Comparison of ENCODE assay signal across 35 cellular contexts in genomic region chr2:176597916-176598315, GRCh38.
DNase-seq lines count a peak whose midpoint lies in the region; ATAC-seq and TF ChIP-seq lines count a peak whose summit lies in the region.
"Had no signal": no experiment of that assay in that cellular context is flagged by ENCODE, and none has a peak within 500 bp of the region (broad histone marks: within the 10 kb centered on the region; RNA-seq: fewer than 3 reads in every experiment).

No MANE protein-coding gene starts in this region.

- no peak overlapping the region for H3K4me3 Mint-ChIP-seq in HFFc6
- H3K4me3 Mint-ChIP-seq: B cell; CD14-positive monocyte; CD4-positive, alpha-beta memory T cell; CD4-positive, alpha-beta T cell; CD4-positive, CD25-positive, alpha-beta regulatory T cell; CD8-positive, alpha-beta memory T cell; CD8-positive, alpha-beta T cell had no signal

- no peak overlapping the region for H3K9ac ChIP-seq in SK-N-SH
- H3K9ac ChIP-seq: BLaER1; BLaER1 treated with 17β-estradiol and CSF1 and Interleukin-3, amounts not matched to agents 10 nM and 100 nM had no signal

- no peak for TF ChIP-seq CTCF in SK-N-SH (IDR thresholded peaks at IDR 0.05)
- no peak for TF ChIP-seq CTCF in HEK293 (tag by site-specific recombination; IDR thresholded peaks at IDR 0.05)
- no peak for TF ChIP-seq CTCF in left lung (IDR thresholded peaks at IDR 0.05)
- TF ChIP-seq CTCF in HFFc6 (IDR thresholded peaks at IDR 0.05) = no peak

- no peaks in the 10 kb centered on the region for H3K9me2 ChIP-seq in SK-N-SH

- POLR2A ChIA-PET in SK-N-SH (lab: Yijun Ruan, JAX) (no interaction called here), HEK293 (lab: Yijun Ruan, JAX) (no interaction called here), HEK293T (lab: Yijun Ruan, JAX) (no interaction called here)

- TF ChIP-seq RAD21 in SK-N-SH (IDR thresholded peaks at IDR 0.05; ENCODE audit: low read length) = no peak

- H3K27ac ChIP-seq in SK-N-SH (ENCODE audit: low read depth in 2 of 2, low read length in 1 of 2) (no peak overlapping the region), HEK293 (ENCODE audit: extremely low read depth, low read depth, low read length) (no peak overlapping the region), left lung (no peak overlapping the region)
- H3K27ac ChIP-seq: 22Rv1; A549; BLaER1; BLaER1 treated with 17β-estradiol and CSF1 and Interleukin-3, amounts not matched to agents 10 nM and 100 nM; C4-2B had no signal

- TF ChIP-seq EP300 in SK-N-SH (IDR thresholded peaks at IDR 0.05; ENCODE audit: borderline replicate concordance in 1 of 2, low read depth in 1 of 2, low read length in 1 of 2) = no peak

- no peaks in the 10 kb centered on the region for H3K36me3 ChIP-seq in SK-N-SH (replicated peaks in 1 of 2; ENCODE audit: control insufficient read depth in 1 of 2, insufficient read depth in 2 of 2, low read length in 1 of 2)
- no peaks in the 10 kb centered on the region for H3K36me3 ChIP-seq in HEK293 (ENCODE audit: control insufficient read depth in 2 of 2, insufficient read depth in 1 of 2, low read length in 2 of 2)
- no peaks in the 10 kb centered on the region for H3K36me3 ChIP-seq in left lung
- H3K36me3 ChIP-seq: BE2C; BLaER1; BLaER1 treated with 17β-estradiol and CSF1 and Interleukin-3, amounts not matched to agents 10 nM and 100 nM had no signal

- DNase-seq in SK-N-SH (no peak), HEK293T (ENCODE audit: extremely low spot score) (no peak), left kidney (ENCODE audit: low read depth, low spot score) (peak; percentile 41), left lung (no peak), NCI-H524 (lab: John Stamatoyannopoulos, UW) (no peak), HFFc6 (no peak)
- DNase-seq: 8988T; ACHN; AML-193; BE2C; C1 segment of cervical spinal cord; Caco-2; Calu3; CD4-positive, alpha-beta memory T cell; CD4-positive, alpha-beta T cell; CD4-positive, CD25-positive, alpha-beta regulatory T cell; CD8-positive, alpha-beta memory T cell; CD8-positive, alpha-beta T cell; COR-L47; DMS 273 treated with DMSO at 0.1 percent for 48 hours; DMS153; DMS53; DMS79; DMS79 treated with DMSO at 0.1 percent for 48 hours; DND-41; EL had no signal

- H3K9me3 ChIP-seq in SK-N-SH (no peaks in the 10 kb centered on the region), HEK293 (ENCODE audit: control insufficient read depth, insufficient read depth, low read depth, low read length) (no peaks in the 10 kb centered on the region), left lung (no peaks in the 10 kb centered on the region)
- H3K9me3 ChIP-seq: A549; BE2C; BLaER1; BLaER1 treated with 17β-estradiol and CSF1 and Interleukin-3, amounts not matched to agents 10 nM and 100 nM; Caco-2 had no signal

- 51% methylated on average over 1 of the region's 1 CpG for WGBS in SK-N-SH (ENCODE audit: low lambda C conversion rate)

- H3K27me3 Mint-ChIP-seq in HFFc6 (ENCODE audit: insufficient read depth) = peaks cover 6% of the 10 kb centered on the region; the same call in 1 of the 2 replicates

- H3K4me3 ChIP-seq in SK-N-SH (ENCODE audit: low read depth in 2 of 2, low read length in 1 of 2) (no peak overlapping the region), HEK293 (ENCODE audit: low read depth, low read length) (no peak overlapping the region), left lung (no peak overlapping the region)
- H3K4me3 ChIP-seq: A549; BLaER1; BLaER1 treated with 17β-estradiol and CSF1 and Interleukin-3, amounts not matched to agents 10 nM and 100 nM had no signal

- no peaks in the 10 kb centered on the region for H3F3A ChIP-seq in SK-N-SH (replicated peaks; ENCODE audit: insufficient read depth)

- peaks cover 6% of the 10 kb centered on the region; the same call in 1 of the 2 replicates for H3K4me1 Mint-ChIP-seq in HFFc6 (ENCODE audit: low read depth)
- H3K4me1 Mint-ChIP-seq: B cell; CD14-positive monocyte; CD4-positive, alpha-beta memory T cell; CD4-positive, CD25-positive, alpha-beta regulatory T cell; CD8-positive, alpha-beta memory T cell had no signal

- no peak overlapping the region for H2AFZ ChIP-seq in SK-N-SH (ENCODE audit: low read depth)

- H3K27me3 ChIP-seq in SK-N-SH (ENCODE audit: insufficient read depth) (no peaks in the 10 kb centered on the region), left lung (peaks cover 0 to 6% of the 10 kb centered on the region in 2 donors)
- H3K27me3 ChIP-seq: BE2C; BLaER1; BLaER1 treated with 17β-estradiol and CSF1 and Interleukin-3, amounts not matched to agents 10 nM and 100 nM had no signal

- H3K27ac Mint-ChIP-seq in HFFc6 = no peak overlapping the region
- H3K27ac Mint-ChIP-seq: B cell; CD14-positive monocyte; CD4-positive, alpha-beta memory T cell; CD4-positive, alpha-beta T cell; CD4-positive, CD25-positive, alpha-beta regulatory T cell; CD8-positive, alpha-beta memory T cell; CD8-positive, alpha-beta T cell had no signal

- no peaks in the 10 kb centered on the region for H4K20me1 ChIP-seq in SK-N-SH (ENCODE audit: insufficient read depth)
- H4K20me1 ChIP-seq: BLaER1; BLaER1 treated with 17β-estradiol and CSF1 and Interleukin-3, amounts not matched to agents 10 nM and 100 nM had no signal

- ATAC-seq in SK-N-SH treated with all-trans-retinoic acid at 6 μM for 48 hours (no peak), left lung (no peak)
- ATAC-seq: A549; CD8-positive, alpha-beta T cell had no signal

- H3K4me2 ChIP-seq in SK-N-SH = no peak overlapping the region
- H3K4me2 ChIP-seq: A549; BLaER1; BLaER1 treated with 17β-estradiol and CSF1 and Interleukin-3, amounts not matched to agents 10 nM and 100 nM had no signal

- H3K9me3 Mint-ChIP-seq in HFFc6 = no peaks in the 10 kb centered on the region
- H3K9me3 Mint-ChIP-seq: CD4-positive, alpha-beta T cell; CD8-positive, alpha-beta memory T cell; CD8-positive, alpha-beta T cell had no signal

- H3K79me2 ChIP-seq in SK-N-SH (ENCODE audit: insufficient read depth) = no peaks in the 10 kb centered on the region

- H3K36me3 Mint-ChIP-seq in HFFc6 (ENCODE audit: low read depth) = no peaks in the 10 kb centered on the region
- H3K36me3 Mint-ChIP-seq: CD14-positive monocyte; CD4-positive, alpha-beta memory T cell; CD4-positive, CD25-positive, alpha-beta regulatory T cell; CD8-positive, alpha-beta T cell had no signal

- H3K4me1 ChIP-seq in SK-N-SH (ENCODE audit: control insufficient read depth in 1 of 2, insufficient read depth in 2 of 2, low read depth in 1 of 2, low read length in 1 of 2) (no peaks in the 10 kb centered on the region; a peak in 1 of 4 replicates), HEK293 (ENCODE audit: control insufficient read depth, insufficient read depth, low read length) (peaks cover 9% of the 10 kb centered on the region), left lung (no peaks in the 10 kb centered on the region)
- H3K4me1 ChIP-seq: A549; BE2C; BLaER1; BLaER1 treated with 17β-estradiol and CSF1 and Interleukin-3, amounts not matched to agents 10 nM and 100 nM; Caco-2 had no signal

- intact Hi-C loops in left lung (cut with DNase I) = no loop called here

- CTCF ChIA-PET in SK-N-SH (lab: Yijun Ruan, JAX) (interaction anchor here (0.8 to 2.6 kb wide), 6 partner anchors 15 to 471 kb away, joined by 3 to 13 read pairs (median 3); no protein-coding TSS in a partner anchor), HEK293 (lab: Yijun Ruan, JAX) (interaction anchor here (1.7 kb wide), 1 partner anchor 44 kb away, joined by 9 read pairs; no protein-coding TSS in a partner anchor), HEK293T (lab: Yijun Ruan, JAX) (no interaction called here)

TF ChIP-seq in SK-N-SH treated with all-trans-retinoic acid at 6 μM for 48 hours, 23 proteins besides CTCF, POLR2A, EP300 and RAD21:
- TF ChIP-seq ZNF8 (CRISPR knock-in tag; IDR thresholded peaks at IDR 0.05) (no peak), ZC3H10 (CRISPR knock-in tag; IDR thresholded peaks at IDR 0.05) (peak; percentile 21; the same call in 1 of the 2 replicates)

TF ChIP-seq in SK-N-SH, 30 proteins besides CTCF, POLR2A, EP300 and RAD21:
- TF ChIP-seq TCF12 (IDR thresholded peaks at IDR 0.05) (no peak), CHD2 (IDR thresholded peaks at IDR 0.05; ENCODE audit: low read length, partially characterized antibody) (no peak), RXRA (IDR thresholded peaks at IDR 0.05; ENCODE audit: borderline replicate concordance, low read depth) (no peak), FOXM1 (IDR thresholded peaks at IDR 0.05; ENCODE audit: low read depth) (no peak), JUND (IDR thresholded peaks at IDR 0.05) (no peak), GATA2 (CRISPR knock-in tag; IDR thresholded peaks at IDR 0.05) (no peak)

TF ChIP-seq in HEK293, 187 proteins besides CTCF, POLR2A, EP300 and RAD21 (continues in another document):
- TF ChIP-seq ZBTB21 (tag by site-specific recombination; IDR thresholded peaks at IDR 0.05) (0 out of 2 replicates have a peak, but pooled peaks have one; percentile 25), FEZF1 (tag by site-specific recombination; IDR thresholded peaks at IDR 0.05) (peak; percentile 57), AEBP2 (tag by site-specific recombination; IDR thresholded peaks at IDR 0.05; ENCODE audit: borderline replicate concordance) (no peak), ZNF146 (tag by site-specific recombination; IDR thresholded peaks at IDR 0.05) (no peak)

TF ChIP-seq in HEK293T, 16 proteins besides CTCF, POLR2A, EP300 and RAD21:
- TF ChIP-seq PKNOX1 (IDR thresholded peaks at IDR 0.05) (peak; percentile 63), ELF4 (IDR thresholded peaks at IDR 0.05) (no peak)
TF ChIP-seq in HEK293T: peak in this region for 1.
